ENCODE assay signal across 1 cellular context in the genomic region with DNA sequence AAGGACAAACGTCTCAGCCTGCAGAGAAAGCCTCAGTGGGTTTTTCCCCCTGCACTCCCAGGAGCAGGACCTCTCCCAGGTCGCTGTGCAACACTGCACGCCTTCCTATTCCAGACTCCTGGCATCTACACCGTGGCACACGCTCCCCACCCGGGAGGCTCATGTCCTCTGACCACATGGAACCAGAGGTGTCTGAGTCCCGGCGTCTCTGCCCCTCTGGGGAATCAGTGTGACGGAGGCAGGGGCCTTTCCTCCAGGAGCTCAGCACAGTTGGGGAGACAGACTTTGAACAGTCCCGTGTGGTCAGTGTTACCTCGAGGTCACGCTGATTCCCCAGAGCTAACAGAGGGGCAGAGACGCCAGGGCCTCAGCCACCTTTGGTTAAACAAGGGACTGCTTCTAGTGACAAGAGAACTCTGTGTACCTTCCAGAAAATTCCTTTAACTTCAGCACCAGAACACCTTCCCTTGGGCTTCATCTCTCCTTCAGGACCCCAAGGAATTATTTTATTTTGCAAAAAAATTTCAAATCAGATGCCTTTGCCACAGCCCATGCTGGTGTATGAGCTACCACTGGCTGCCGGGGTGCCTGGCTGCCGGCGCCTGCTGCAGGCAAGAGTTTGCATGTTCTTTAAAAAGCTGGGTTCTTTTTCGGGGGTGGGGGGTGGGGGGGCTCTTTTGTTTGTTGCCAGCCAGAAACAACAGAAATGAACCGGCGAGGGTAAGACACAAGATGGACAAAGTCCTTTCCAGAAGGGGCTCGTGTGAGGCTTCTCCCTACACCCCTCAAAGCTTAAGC.
TF ChIP-seq lines count a peak whose summit lies in the region.

No MANE protein-coding gene starts in this region.

TF ChIP-seq in HepG2, 621 proteins besides CTCF, POLR2A, EP300 and RAD21:
- TF ChIP-seq RBM39 (IDR thresholded peaks at IDR 0.05; ENCODE audit: low read depth, low read length, poor library complexity, severe bottlenecking) (no peak), SCMH1 (CRISPR knock-in tag; IDR thresholded peaks at IDR 0.05; ENCODE audit: borderline replicate concordance) (no peak), JUNB (CRISPR knock-in tag; IDR thresholded peaks at IDR 0.05; ENCODE audit: borderline replicate concordance) (no peak)
